32 cellular contexts compared by ENCODE assay signal in the genomic region with DNA sequence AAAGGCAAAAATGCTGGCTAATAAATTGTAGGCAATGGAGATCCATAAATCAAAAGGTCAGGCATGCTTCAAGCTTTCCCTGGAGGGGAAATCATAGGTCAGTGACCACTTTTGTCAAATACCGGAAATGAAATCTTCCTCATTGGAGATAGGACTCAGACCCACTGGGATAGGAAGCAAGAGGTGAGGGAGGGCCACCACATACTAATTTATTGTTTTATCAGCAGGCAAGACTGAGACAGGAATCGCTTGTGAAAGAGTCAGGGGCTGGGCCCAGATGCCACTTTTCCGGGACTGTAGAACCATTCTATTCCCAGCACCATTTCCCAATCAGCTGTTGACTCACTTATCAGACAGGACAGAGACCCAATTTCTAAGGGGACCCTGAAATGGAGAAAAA.
"Had no signal": no experiment of that assay in that cellular context is flagged by ENCODE, and none has a peak within 500 bp of the region (broad histone marks: within the 10 kb centered on the region; RNA-seq: fewer than 3 reads in every experiment).

No MANE protein-coding gene starts in this region.

- H3K36me3 ChIP-seq: brain microvascular endothelial cell, gastrocnemius medialis, heart left ventricle, WERI-Rb-1 had no signal

- H3K4me3 ChIP-seq: coronary artery, esophagus muscularis mucosa, gastrocnemius medialis, heart left ventricle had no signal

- ATAC-seq: activated CD4-positive, CD25-positive, alpha-beta regulatory T cell treated with anti-CD3 and anti-CD28 coated beads, Interleukin-2, amount 50 U/mL, for 24 hours; activated CD8-positive, alpha-beta T cell treated with anti-CD3 and anti-CD28 coated beads for 36 hours; activated naive CD4-positive, alpha-beta T cell treated with anti-CD3 and anti-CD28 coated beads, Interleukin-2, amount 50 U/mL, for 72 hours; activated T-cell treated with anti-CD3 and anti-CD28 coated beads, Interleukin-2, amount 50 U/mL, for 4 hours; activated T-helper 17 cell treated with anti-CD3 and anti-CD28 coated beads, Interleukin-2, amount 50 U/mL, for 72 hours; effector memory CD8-positive, alpha-beta T cell; foreskin keratinocyte; gastrocnemius medialis; heart left ventricle; T-helper 17 cell had no signal

- FAIRE-seq: astrocyte, bronchial epithelial cell had no signal

- H3K27me3 ChIP-seq: brain microvascular endothelial cell, esophagus muscularis mucosa, gastrocnemius medialis, heart left ventricle had no signal

- H3K4me1 ChIP-seq: esophagus muscularis mucosa, foreskin keratinocyte, gastrocnemius medialis, heart left ventricle had no signal

- H3K27ac ChIP-seq: brain microvascular endothelial cell, coronary artery, esophagus muscularis mucosa, foreskin keratinocyte, gastrocnemius medialis, heart left ventricle, WERI-Rb-1 had no signal

- H3K9me3 ChIP-seq: esophagus muscularis mucosa, gastrocnemius medialis, heart left ventricle had no signal

- DNase-seq: activated B cell treated with CpG ODN at 0.5 μM for 24 hours; activated CD4-positive, alpha-beta T cell treated with anti-CD3 and anti-CD28 coated beads for 48 hours; activated CD4-positive, alpha-beta T cell treated with anti-CD3 and anti-CD28 coated beads, Interleukin-2, amount 50 U/mL, for 1 hour; activated CD4-positive, alpha-beta T cell treated with anti-CD3 and anti-CD28 coated beads, Interleukin-2, amount 50 U/mL, for 48 hours; activated CD8-positive, alpha-beta memory T cell treated with anti-CD3 and anti-CD28 coated beads for 24 hours; activated CD8-positive, alpha-beta T cell treated with anti-CD3 and anti-CD28 coated beads for 36 hours; activated effector memory CD4-positive, alpha-beta T cell treated with Interleukin-2 at 50 U/mL for 16 hours; activated gamma-delta T cell treated with Interleukin-2 at 50 U/mL for 16 hours; activated naive CD4-positive, alpha-beta T cell treated with anti-CD3 and anti-CD28 coated beads for 36 hours; activated naive CD8-positive, alpha-beta T cell treated with anti-CD3 and anti-CD28 coated beads, Interleukin-2, amount 10 ng/mL, durations not matched to agents 7 days and 5 days; activated T-cell treated with anti-CD3 and anti-CD28 coated beads, Interleukin-2, amount 50 U/mL, for 4 hours; amniotic stem cell; anterior cingulate cortex; brain microvascular endothelial cell; effector CD4-positive, alpha-beta T cell; effector memory CD8-positive, alpha-beta T cell; erythroblast; foreskin keratinocyte; gastrocnemius medialis; glutamatergic neuron; heart left ventricle; T-helper 1 cell; T-helper 17 cell; T1000; WERI-Rb-1 had no signal
